Comparison of ENCODE assay signal across 1 cellular context in genomic region chr4:92305148-92305877, GRCh38.
A peak's percentile ranks its signal among the peaks of the same experiment; 100 is the strongest.
TF ChIP-seq lines count a peak whose summit lies in the region.

No MANE protein-coding gene starts in this region.

TF ChIP-seq in SK-N-SH, 30 proteins besides CTCF, POLR2A, EP300 and RAD21 (continued from another document):
- TF ChIP-seq MAX (IDR thresholded peaks at IDR 0.05; ENCODE audit: low read depth) (0 out of 2 replicates have a peak, but pooled peaks have one; percentile 42), SIN3A (IDR thresholded peaks at IDR 0.05; ENCODE audit: borderline replicate concordance, low read depth, low read length) (no peak)
